In the genomic region with DNA sequence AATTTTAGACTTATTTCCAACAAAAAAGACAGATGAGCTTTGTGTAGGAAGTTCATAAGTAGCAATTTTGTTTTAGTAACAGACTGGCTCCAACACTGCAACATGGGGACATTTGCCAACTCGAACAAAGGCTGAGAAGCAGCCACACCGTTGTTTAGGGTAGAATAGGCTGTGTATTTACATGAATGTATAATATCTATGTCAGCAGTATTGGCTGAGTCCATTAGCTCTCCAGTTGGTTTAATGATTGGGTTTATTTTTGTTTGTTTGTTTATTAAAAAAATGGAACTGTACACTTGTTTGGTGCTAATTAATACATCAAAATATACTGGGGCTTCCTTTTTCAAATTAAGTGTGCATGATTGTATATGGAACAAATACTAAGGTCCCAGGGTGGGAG, we compare ENCODE assay signal across 35 cellular contexts. TPM values are rescaled to one million over a fixed set of nuclear protein-coding genes. Genes with fewer than 3 reads are reported as not detected.
"Had no signal": no experiment of that assay in that cellular context is flagged by ENCODE, and none has a peak within 500 bp of the region (broad histone marks: within the 10 kb centered on the region; RNA-seq: fewer than 3 reads in every experiment).

No MANE protein-coding gene starts in this region.

- H2AFZ ChIP-seq: parathyroid adenoma had no signal

- ATAC-seq: foreskin keratinocyte; heart left ventricle; left colon; naive thymus-derived CD8-positive, alpha-beta T cell; psoas muscle; stimulated activated naive B cell treated with anti-CD40 and anti-IgM and Interleukin-4, amounts not matched to agents 10 μg/mL and 1 μg/mL and 100 μg/mL, for 72 hours had no signal

- DNase-seq: activated CD4-positive, alpha-beta memory T cell treated with anti-CD3 and anti-CD28 coated beads for 36 hours; activated CD4-positive, alpha-beta T cell treated with anti-CD3 and anti-CD28 coated beads for 48 hours; activated effector memory CD4-positive, alpha-beta T cell treated with anti-CD3 and anti-CD28 coated beads, Interleukin-2, amount 50 U/mL, for 16 hours; activated naive CD4-positive, alpha-beta T cell treated with anti-CD3 and anti-CD28 coated beads, Interleukin-2, amount 10 ng/mL, durations not matched to agents 7 days and 5 days; activated naive CD8-positive, alpha-beta T cell treated with anti-CD3 and anti-CD28 coated beads, Interleukin-2, amount 10 ng/mL, durations not matched to agents 7 days and 5 days; activated T-cell treated with anti-CD3 and anti-CD28 coated beads, Interleukin-2, amount 50 U/mL, for 48 hours; central memory CD4-positive, alpha-beta T cell; endodermal cell; foreskin keratinocyte; heart left ventricle; hypothalamus; immature natural killer cell; kidney; left colon; naive thymus-derived CD8-positive, alpha-beta T cell; nucleus accumbens; psoas muscle; stimulated activated CD4-positive, alpha-beta T cell treated with anti-CD3 and anti-CD28 coated beads, Interleukin-15, amount 100 ng/mL, for 24 hours; stimulated activated CD4-positive, alpha-beta T cell treated with anti-CD3 and anti-CD28 coated beads, Interleukin-2, amount 100 ng/mL, for 24 hours; stimulated activated naive B cell treated with anti-CD40 and anti-IgM and Interleukin-4, amounts not matched to agents 10 μg/mL and 1 μg/mL and 100 μg/mL, for 72 hours; stomach; T-helper 9 cell had no signal

- H3K4me3 ChIP-seq: ascending aorta, esophagus muscularis mucosa, heart left ventricle, psoas muscle, stomach, suprapubic skin, tibial nerve had no signal

- H3K27me3 Mint-ChIP-seq: activated CD4-positive, alpha-beta memory T cell treated with anti-CD3 and anti-CD28 coated beads for 36 hours; activated naive CD4-positive, alpha-beta T cell treated with anti-CD3 and anti-CD28 coated beads, Interleukin-2, amount 10 ng/mL, durations not matched to agents 7 days and 5 days; activated naive CD8-positive, alpha-beta T cell treated with anti-CD3 and anti-CD28 coated beads, Interleukin-2, amount 10 ng/mL, durations not matched to agents 7 days and 5 days; memory B cell; naive thymus-derived CD8-positive, alpha-beta T cell; stimulated activated naive B cell treated with anti-CD40 and anti-IgM and Interleukin-4, amounts not matched to agents 10 μg/mL and 1 μg/mL and 100 μg/mL, for 72 hours had no signal

- H3K4me1 ChIP-seq: parathyroid adenoma, psoas muscle, suprapubic skin, tibial nerve had no signal

- H3K9me3 Mint-ChIP-seq: activated CD4-positive, alpha-beta memory T cell treated with anti-CD3 and anti-CD28 coated beads for 36 hours; activated naive CD4-positive, alpha-beta T cell treated with anti-CD3 and anti-CD28 coated beads, Interleukin-2, amount 10 ng/mL, durations not matched to agents 7 days and 5 days; activated naive CD8-positive, alpha-beta T cell treated with anti-CD3 and anti-CD28 coated beads, Interleukin-2, amount 10 ng/mL, durations not matched to agents 7 days and 5 days; dendritic cell treated with granulocyte-macrophage colony-stimulating factor and Interleukin-4, amounts not matched to agents 40 ng/mL and 50 ng/mL, for 4 days; endodermal cell; immature natural killer cell; memory B cell; neural crest cell; stimulated activated naive B cell treated with anti-CD40 and anti-IgM and Interleukin-4, amounts not matched to agents 10 μg/mL and 1 μg/mL and 100 μg/mL, for 72 hours had no signal

- H3K9ac ChIP-seq: parathyroid adenoma had no signal

- H3K27me3 ChIP-seq: ascending aorta, esophagus muscularis mucosa, foreskin keratinocyte, heart left ventricle, stomach, suprapubic skin, tibial nerve had no signal

- H3K4me3 Mint-ChIP-seq: activated CD4-positive, alpha-beta memory T cell treated with anti-CD3 and anti-CD28 coated beads for 36 hours; activated naive CD4-positive, alpha-beta T cell treated with anti-CD3 and anti-CD28 coated beads, Interleukin-2, amount 10 ng/mL, durations not matched to agents 7 days and 5 days; activated naive CD8-positive, alpha-beta T cell treated with anti-CD3 and anti-CD28 coated beads, Interleukin-2, amount 10 ng/mL, durations not matched to agents 7 days and 5 days; brain; dendritic cell treated with granulocyte-macrophage colony-stimulating factor and Interleukin-4, amounts not matched to agents 40 ng/mL and 50 ng/mL, for 4 days; endodermal cell; immature natural killer cell; memory B cell; naive thymus-derived CD8-positive, alpha-beta T cell; neural crest cell; stimulated activated naive B cell treated with anti-CD40 and anti-IgM and Interleukin-4, amounts not matched to agents 10 μg/mL and 1 μg/mL and 100 μg/mL, for 72 hours had no signal

- H3K4me1 Mint-ChIP-seq: brain, endodermal cell, neural crest cell had no signal

- H3K27ac Mint-ChIP-seq: activated naive CD8-positive, alpha-beta T cell treated with anti-CD3 and anti-CD28 coated beads, Interleukin-2, amount 10 ng/mL, durations not matched to agents 7 days and 5 days; brain; endodermal cell; immature natural killer cell; memory B cell; stimulated activated naive B cell treated with anti-CD40 and anti-IgM and Interleukin-4, amounts not matched to agents 10 μg/mL and 1 μg/mL and 100 μg/mL, for 72 hours had no signal

- H3K27ac ChIP-seq: ascending aorta, esophagus muscularis mucosa, foreskin keratinocyte, heart left ventricle, parathyroid adenoma, psoas muscle, stomach, suprapubic skin, tibial nerve, VCaP had no signal

- H3K9me3 ChIP-seq: ascending aorta, esophagus muscularis mucosa, heart left ventricle, psoas muscle, stomach, suprapubic skin, tibial nerve had no signal

RNA-seq across cellular contexts. Expression of a gene that starts 7.3 kb away (rescaled TPM):
- total RNA-seq: activated CD4-positive, alpha-beta memory T cell treated with anti-CD3 and anti-CD28 coated beads for 36 hours; activated CD8-positive, alpha-beta memory T cell treated with anti-CD3 and anti-CD28 coated beads for 36 hours; activated naive CD8-positive, alpha-beta T cell treated with anti-CD3 and anti-CD28 coated beads, Interleukin-2, amount 10 ng/mL, durations not matched to agents 7 days and 5 days; ascending aorta; endodermal cell; esophagus muscularis mucosa; foreskin keratinocyte; heart left ventricle; kidney; left colon; lower leg skin; naive thymus-derived CD8-positive, alpha-beta T cell; neural crest cell; psoas muscle; stomach; suprapubic skin; tibial nerve; ureter had no signal
- polyA plus RNA-seq: heart left ventricle; immature natural killer cell; naive thymus-derived CD8-positive, alpha-beta T cell; stomach had no signal
